Comparison of ENCODE assay signal across 8 cellular contexts in the genomic region with DNA sequence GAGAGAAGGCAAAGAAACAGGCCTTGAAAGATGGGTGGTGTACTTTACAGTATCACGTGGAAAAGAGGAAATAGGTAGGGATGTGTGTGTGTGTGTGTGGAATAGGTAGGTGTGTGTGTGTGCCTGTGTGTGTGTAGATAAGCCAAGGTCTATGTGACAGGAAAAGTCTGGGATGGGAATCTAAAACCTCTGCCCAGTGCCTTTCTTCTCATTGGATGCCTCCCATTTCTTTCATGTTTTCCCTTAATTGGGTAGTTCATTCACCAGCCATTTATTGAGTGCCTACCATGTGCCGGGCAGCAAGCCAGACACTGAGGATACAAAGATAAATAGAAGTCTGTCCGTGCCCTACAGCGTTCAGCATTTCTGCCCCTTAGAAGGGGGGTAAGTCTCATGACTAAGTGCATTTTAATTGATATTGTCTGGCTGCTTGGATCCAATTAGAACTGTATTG. TPM values are rescaled to one million over a fixed set of nuclear protein-coding genes. Genes with fewer than 3 reads are reported as not detected.
A peak's percentile ranks its signal among the peaks of the same experiment; 100 is the strongest.
DNase-seq lines count a peak whose midpoint lies in the region; ATAC-seq, FAIRE-seq and TF ChIP-seq lines count a peak whose summit lies in the region.

No MANE protein-coding gene starts in this region.

- no peaks in the 10 kb centered on the region for H4K20me1 ChIP-seq in GM12878 (ENCODE audit: control insufficient read depth, insufficient read depth)

- H3K4me3 ChIP-seq in GM12878 = peak overlapping the region; percentile 99
- H3K4me3 ChIP-seq in right lobe of liver = peak overlapping the region; percentile 91 to 100 (median 99)
- peak overlapping the region; percentile 60 to 92 for H3K4me3 ChIP-seq in tibial artery

- TF ChIP-seq RAD21 in GM12878 (IDR thresholded peaks at IDR 0.05; ENCODE audit: insufficient read depth, low read depth, low read length) = no peak

- DNase-seq in A172 (ENCODE audit: low spot score) (peak; percentile 38), HT1080 (ENCODE audit: low read depth) (peak; percentile 50), GM12878 (ENCODE audit: low read depth, low spot score) (no peak), right lobe of liver (no peak), tibial artery (no peak), SK-N-DZ (ENCODE audit: low spot score) (no peak)
- no peak for DNase-seq in stimulated activated CD4-positive, alpha-beta T cell treated with anti-CD3 and anti-CD28 coated beads, Interleukin-2, amount 100 ng/mL, for 24 hours

- H3K4me1 ChIP-seq in GM12878 (ENCODE audit: control insufficient read depth, insufficient read depth, low read length) (no peaks in the 10 kb centered on the region), right lobe of liver (peaks cover 0 to 13% (median 3%) of the 10 kb centered on the region in 4 donors), tibial artery (peaks cover 0 to 29% (median 18%) of the 10 kb centered on the region in 4 donors)

- BruUV-seq in GM12878 (replicated peaks; lab: Mats Ljungman, UMichigan) = no TSS peak

- H3K9me3 ChIP-seq in GM12878 (replicated peaks; ENCODE audit: control insufficient read depth, insufficient read depth, low read length) (no peaks in the 10 kb centered on the region), right lobe of liver (no peaks in the 10 kb centered on the region), tibial artery (no peaks in the 10 kb centered on the region)

- TF ChIP-seq POLR2A in GM12878 (IDR thresholded peaks at IDR 0.05; ENCODE audit: low read depth, low read length) (no peak), right lobe of liver (IDR thresholded peaks at IDR 0.05) (no peak)

- no peak for ATAC-seq in GM12878
- ATAC-seq in right lobe of liver = no peak
- no peak for ATAC-seq in HG03520 (IDR thresholded peaks at IDR 0.05; ENCODE audit: unreplicated experiment)

- POLR2A ChIA-PET in GM12878 (lab: Charles Lee) = interaction anchor here (0.5 to 1.9 kb wide), 6 partner anchors 48 to 351 kb away, joined by 3 to 8 read pairs (median 5); partner anchors contain the start of genes CERCAM, GOLGA2, SPTAN1 and SWI5

- peak overlapping the region; percentile 79 for H3K4me2 ChIP-seq in GM12878 (ENCODE audit: control insufficient read depth, insufficient read depth)

- TF ChIP-seq EP300 in GM12878 (IDR thresholded peaks at IDR 0.05; ENCODE audit: borderline replicate concordance in 1 of 2, control insufficient read depth in 1 of 2, low read depth in 2 of 2, low read length in 2 of 2) = no peak

- WGBS in GM12878 (ENCODE audit: insufficient coverage, insufficient replicate concordance, low lambda C conversion rate, missing lambda C conversion rate) = 38% methylated on average over 4 of the region's 4 CpGs
- WGBS in right lobe of liver (ENCODE audit: insufficient coverage, low coverage, low lambda C conversion rate, missing lambda C conversion rate) = 26% methylated on average over 4 of the region's 4 CpGs

- peak overlapping the region; percentile 93; the same call in 1 of the 2 replicates for H3K9ac ChIP-seq in GM12878 (ENCODE audit: control insufficient read depth, insufficient read depth, low read length)

- H3K79me2 ChIP-seq in GM12878 (ENCODE audit: control insufficient read depth, insufficient read depth, low read length) = peaks cover 33% of the 10 kb centered on the region

- in situ Hi-C loops in GM12878 (cut with MboI) = no loop called here

- no peak for TF ChIP-seq CTCF in GM12878 (IDR thresholded peaks at IDR 0.05 in 2 of 3, conservative IDR thresholded peaks at IDR 0.05 in 1 of 3; ENCODE audit: control insufficient read depth in 2 of 3, extremely low read depth in 1 of 3, insufficient read depth in 1 of 3, low read depth in 3 of 3, low read length in 3 of 3)
- no peak for TF ChIP-seq CTCF in right lobe of liver (IDR thresholded peaks at IDR 0.05)
- TF ChIP-seq CTCF in tibial artery (IDR thresholded peaks at IDR 0.05) = no peak

- SMC1A ChIA-PET in GM12878 (lab: Charles Lee; ENCODE audit: uncharacterized antibody, unreplicated experiment) = interaction anchor here (1.5 to 2.7 kb wide), 2 partner anchors 10 to 47 kb away, joined by 4 to 19 read pairs; no protein-coding TSS in a partner anchor

- intact Hi-C loops in GM12878 (cut with micrococcal nuclease; ENCODE audit: unreplicated experiment) (no loop called here), right lobe of liver (cut with DNase I) (no loop called here), tibial artery (cut with DNase I; ENCODE audit: low total_unique reads) (no loop called here)

- no peak overlapping the region for H2AFZ ChIP-seq in GM12878 (ENCODE audit: control insufficient read depth, low read depth, low read length)

- CTCF ChIA-PET in GM12878 (lab: Yijun Ruan, JAX) = interaction anchor here (1.6 to 4.0 kb wide), 3 partner anchors 11 to 446 kb away, joined by 4 to 61 read pairs (median 7); partner anchors contain the start of gene ENDOG

- H3K36me3 ChIP-seq in GM12878 (ENCODE audit: control insufficient read depth in 2 of 2, insufficient read depth in 2 of 2, low read length in 1 of 2) (no peaks in the 10 kb centered on the region; a peak in 1 of 4 replicates), right lobe of liver (no peaks in the 10 kb centered on the region), tibial artery (peaks cover 0 to 33% (median 8%) of the 10 kb centered on the region in 3 donors)

- peak overlapping the region; percentile 89; the same call in 1 of the 2 replicates for H3K27ac ChIP-seq in GM12878 (ENCODE audit: control insufficient read depth, insufficient read depth)
- no peak overlapping the region for H3K27ac ChIP-seq in right lobe of liver
- peak overlapping the region in 1 of 2 donors; percentile 90 for H3K27ac ChIP-seq in tibial artery

- no peaks in the 10 kb centered on the region for H3K27me3 ChIP-seq in GM12878 (replicated peaks in 1 of 2; ENCODE audit: control insufficient read depth in 2 of 2, insufficient read depth in 2 of 2, low read length in 1 of 2)
- no peaks in the 10 kb centered on the region for H3K27me3 ChIP-seq in right lobe of liver
- no peaks in the 10 kb centered on the region for H3K27me3 ChIP-seq in tibial artery

- RAD21 ChIA-PET in GM12878 (lab: Charles Lee; ENCODE audit: unreplicated experiment) = interaction anchor here (1.3 to 2.8 kb wide), 3 partner anchors 11 to 77 kb away, joined by 5 to 18 read pairs (median 11); partner anchors contain the start of gene CERCAM

- FAIRE-seq in GM12878 (lab: Jason Lieb, UNC) = no peak

RNA-seq across cellular contexts. Expression of gene URM1, which starts 1.0 kb away (rescaled TPM):
- total RNA-seq in A172 (2014; rRNA removed; shearing (Covaris generic)) = 105 and 125 TPM in 2 replicates
- 110 and 136 TPM in 2 replicates for total RNA-seq in HT1080 (2014; rRNA removed; shearing (Covaris generic))
- 55.9 and 66.3 TPM in 2 replicates for polyA plus RNA-seq in HT1080 (2015; cell fraction: cytosol; rRNA removed)
- 55.2 and 68.1 TPM in 2 replicates for polyA plus RNA-seq in HT1080 (2015; cell fraction: nucleus; rRNA removed)
- 13.1 and 14.6 TPM in 2 replicates for total RNA-seq in GM12878 (2013; cell fraction: nucleolus; rRNA removed)
- 55.9 and 62.0 TPM in 2 replicates for total RNA-seq in GM12878 (2014; rRNA removed)
- total RNA-seq in GM12878 (2014; rRNA removed; fragmentation: Illumina TruSeq; extraction: Trizol) = 27.8 and 31.4 TPM in 2 replicates
- 75.3 and 77.7 TPM in 2 replicates for total RNA-seq in GM12878 (2021)
- 42.6 TPM for polyA plus RNA-seq in GM12878 (2011; ENCODE audit: low read depth)
- polyA plus RNA-seq in GM12878 (2011; rRNA removed) = 31.2 and 54.5 TPM in 2 replicates
- 81.7 and 85.1 TPM in 2 replicates for polyA plus RNA-seq in GM12878 (2011; cell fraction: cytosol; rRNA removed)
- polyA plus RNA-seq in GM12878 (2011; cell fraction: nucleus; rRNA removed) = 89.1 and 89.9 TPM in 2 replicates
- 47.5 and 62.9 TPM in 2 replicates for polyA plus RNA-seq in GM12878 (2012)
- polyA plus RNA-seq in GM12878 (2014; fragmentation: Illumina TruSeq; extraction: Trizol) = 30.4 and 72.5 TPM in 2 replicates
- 10 to 100 TPM in 1 of 2 experiments, 1 to 10 TPM in 1; 7.9 to 14.1 TPM for polyA plus RNA-seq in GM12878 (2014; fragmentation: Nextera tagmentation; extraction: Ambion mirVana)
- polyA plus RNA-seq in GM12878 (2014; rRNA removed) = 75.8 and 76.2 TPM in 2 replicates
- 10 to 100 TPM; 65.3 to 68.7 TPM for polyA plus RNA-seq in GM12878 (2016; fragmentation: Nextera tagmentation; extraction: Ambion mirVana)
- polyA minus RNA-seq in GM12878 (2011; rRNA and poly(A)+ RNA removed) = 30.6 and 52.0 TPM in 2 replicates
- polyA minus RNA-seq in GM12878 (2011; cell fraction: cytosol; rRNA and poly(A)+ RNA removed) = 17.9 and 19.1 TPM in 2 replicates
- 6.9 and 12.4 TPM in 2 replicates for polyA minus RNA-seq in GM12878 (2011; cell fraction: nucleus; rRNA and poly(A)+ RNA removed)
- 10 to 100 TPM; 16.6 to 25.9 (median 22.2) TPM for total RNA-seq in right lobe of liver
- 62.2 and 79.0 TPM in 2 replicates for polyA plus RNA-seq in SK-N-DZ (2014; cell fraction: cytosol; rRNA removed)
- polyA plus RNA-seq in SK-N-DZ (2014; cell fraction: nucleus; rRNA removed) = 53.9 and 93.5 TPM in 2 replicates

RNA-seq across cellular contexts. Expression of gene SLC27A4, which starts 31.9 kb away (rescaled TPM):
- 50.1 and 51.6 TPM in 2 replicates for total RNA-seq in A172 (2014; rRNA removed; shearing (Covaris generic))
- 65.8 and 68.4 TPM in 2 replicates for total RNA-seq in HT1080 (2014; rRNA removed; shearing (Covaris generic))
- 32.8 and 37.1 TPM in 2 replicates for polyA plus RNA-seq in HT1080 (2015; cell fraction: cytosol; rRNA removed)
- polyA plus RNA-seq in HT1080 (2015; cell fraction: nucleus; rRNA removed) = 28.9 and 33.0 TPM in 2 replicates
- 8.9 and 9.4 TPM in 2 replicates for total RNA-seq in GM12878 (2013; cell fraction: nucleolus; rRNA removed)
- 9.8 and 14.0 TPM in 2 replicates for total RNA-seq in GM12878 (2014; rRNA removed)
- total RNA-seq in GM12878 (2014; rRNA removed; fragmentation: Illumina TruSeq; extraction: Trizol) = 4.2 and 5.8 TPM in 2 replicates
- 13.5 and 13.9 TPM in 2 replicates for total RNA-seq in GM12878 (2021)
- polyA plus RNA-seq in GM12878 (2011; ENCODE audit: low read depth) = 0.98 TPM
- polyA plus RNA-seq in GM12878 (2011; rRNA removed) = 1.5 and 4.4 TPM in 2 replicates
- polyA plus RNA-seq in GM12878 (2011; cell fraction: cytosol; rRNA removed) = 6.8 and 8.9 TPM in 2 replicates
- polyA plus RNA-seq in GM12878 (2011; cell fraction: nucleus; rRNA removed) = 9.4 and 15.5 TPM in 2 replicates
- 3.2 and 4.0 TPM in 2 replicates for polyA plus RNA-seq in GM12878 (2012)
- polyA plus RNA-seq in GM12878 (2014; fragmentation: Illumina TruSeq; extraction: Trizol) = 2.0 and 5.5 TPM in 2 replicates
- polyA plus RNA-seq in GM12878 (2014; fragmentation: Nextera tagmentation; extraction: Ambion mirVana) = 1 to 10 TPM in 1 of 2 experiments, under 1 TPM in 1; 0.13 to 1.1 TPM
- 9.4 and 12.9 TPM in 2 replicates for polyA plus RNA-seq in GM12878 (2014; rRNA removed)
- 10 to 100 TPM in 1 of 2 experiments, 1 to 10 TPM in 1; 9.4 to 12.1 TPM for polyA plus RNA-seq in GM12878 (2016; fragmentation: Nextera tagmentation; extraction: Ambion mirVana)
- 7.6 and 11.6 TPM in 2 replicates for polyA minus RNA-seq in GM12878 (2011; rRNA and poly(A)+ RNA removed)
- 5.6 and 6.8 TPM in 2 replicates for polyA minus RNA-seq in GM12878 (2011; cell fraction: cytosol; rRNA and poly(A)+ RNA removed)
- polyA minus RNA-seq in GM12878 (2011; cell fraction: nucleus; rRNA and poly(A)+ RNA removed) = 3.0 and 7.6 TPM in 2 replicates
- 10 to 100 TPM; 15.8 to 97.3 (median 24.1) TPM for total RNA-seq in right lobe of liver
- 25.5 and 27.0 TPM in 2 replicates for polyA plus RNA-seq in SK-N-DZ (2014; cell fraction: cytosol; rRNA removed)
- 18.5 and 20.6 TPM in 2 replicates for polyA plus RNA-seq in SK-N-DZ (2014; cell fraction: nucleus; rRNA removed)

RNA-seq across cellular contexts. Expression of gene CERCAM, which starts 48.4 kb away (rescaled TPM):
- 60.3 and 64.0 TPM in 2 replicates for total RNA-seq in A172 (2014; rRNA removed; shearing (Covaris generic))
- total RNA-seq in HT1080 (2014; rRNA removed; shearing (Covaris generic)) = 60.9 and 65.5 TPM in 2 replicates
- 107 TPM in 2 replicates for polyA plus RNA-seq in HT1080 (2015; cell fraction: cytosol; rRNA removed)
- 98.3 and 104 TPM in 2 replicates for polyA plus RNA-seq in HT1080 (2015; cell fraction: nucleus; rRNA removed)
- total RNA-seq in GM12878 (2013; cell fraction: nucleolus; rRNA removed) = 14.8 and 17.0 TPM in 2 replicates
- total RNA-seq in GM12878 (2014; rRNA removed) (0.87 and 0.96 TPM in 2 replicates), GM12878 (2014; rRNA removed; fragmentation: Illumina TruSeq; extraction: Trizol) (0.31 and 0.46 TPM in 2 replicates), GM12878 (2021) (1.2 TPM in 2 replicates), right lobe of liver (1 to 10 TPM; 1.3 to 3.1 (median 2.2) TPM)
- polyA plus RNA-seq in GM12878 (2011; ENCODE audit: low read depth) = 1.8 TPM
- polyA plus RNA-seq in GM12878 (2011; rRNA removed) (3.2 and 6.7 TPM in 2 replicates), GM12878 (2014; fragmentation: Illumina TruSeq; extraction: Trizol) (0.13 and 0.34 TPM in 2 replicates), GM12878 (2014; fragmentation: Nextera tagmentation; extraction: Ambion mirVana) (under 1 TPM; 0.05 TPM), GM12878 (2014; rRNA removed) (1.1 and 1.5 TPM in 2 replicates), GM12878 (2016; fragmentation: Nextera tagmentation; extraction: Ambion mirVana) (1 to 10 TPM in 1 of 2 experiments, under 1 TPM in 1; 0.45 to 1.1 TPM)
- 9.9 and 10.5 TPM in 2 replicates for polyA plus RNA-seq in GM12878 (2011; cell fraction: cytosol; rRNA removed)
- polyA plus RNA-seq in GM12878 (2011; cell fraction: nucleus; rRNA removed) = 8.0 and 14.8 TPM in 2 replicates
- polyA plus RNA-seq in GM12878 (2012) = 3.7 and 4.2 TPM in 2 replicates
- 3.0 and 9.4 TPM in 2 replicates for polyA minus RNA-seq in GM12878 (2011; rRNA and poly(A)+ RNA removed)
- 3.4 and 4.8 TPM in 2 replicates for polyA minus RNA-seq in GM12878 (2011; cell fraction: cytosol; rRNA and poly(A)+ RNA removed)
- polyA minus RNA-seq in GM12878 (2011; cell fraction: nucleus; rRNA and poly(A)+ RNA removed) = 3.3 and 5.8 TPM in 2 replicates
- polyA plus RNA-seq in SK-N-DZ (2014; cell fraction: cytosol; rRNA removed) = 17.3 and 17.5 TPM in 2 replicates
- polyA plus RNA-seq in SK-N-DZ (2014; cell fraction: nucleus; rRNA removed) = 25.4 and 37.9 TPM in 2 replicates

RNA-seq across cellular contexts. Expression of gene COQ4, which starts 49.6 kb away (rescaled TPM):
- total RNA-seq in A172 (2014; rRNA removed; shearing (Covaris generic)) = 68.4 and 70.0 TPM in 2 replicates
- total RNA-seq in HT1080 (2014; rRNA removed; shearing (Covaris generic)) = 68.9 and 77.9 TPM in 2 replicates
- polyA plus RNA-seq in HT1080 (2015; cell fraction: cytosol; rRNA removed) = 50.8 and 53.2 TPM in 2 replicates
- polyA plus RNA-seq in HT1080 (2015; cell fraction: nucleus; rRNA removed) = 92.6 and 95.8 TPM in 2 replicates
- 67.3 and 73.5 TPM in 2 replicates for total RNA-seq in GM12878 (2013; cell fraction: nucleolus; rRNA removed)
- total RNA-seq in GM12878 (2014; rRNA removed) (57.6 and 64.1 TPM in 2 replicates), GM12878 (2014; rRNA removed; fragmentation: Illumina TruSeq; extraction: Trizol) (22.7 and 23.7 TPM in 2 replicates), GM12878 (2021) (39.3 and 39.4 TPM in 2 replicates), right lobe of liver (10 to 100 TPM; 22.3 to 67.5 (median 30.3) TPM)
- polyA plus RNA-seq in GM12878 (2011; ENCODE audit: low read depth) = 13.2 TPM
- polyA plus RNA-seq in GM12878 (2011; rRNA removed) (23.7 and 37.9 TPM in 2 replicates), GM12878 (2014; fragmentation: Illumina TruSeq; extraction: Trizol) (12.4 and 23.9 TPM in 2 replicates), GM12878 (2014; fragmentation: Nextera tagmentation; extraction: Ambion mirVana) (1 to 10 TPM; 3.8 to 9.1 TPM), GM12878 (2014; rRNA removed) (61.6 and 62.2 TPM in 2 replicates), GM12878 (2016; fragmentation: Nextera tagmentation; extraction: Ambion mirVana) (10 to 100 TPM; 60.5 to 61.1 TPM)
- 57.9 and 75.2 TPM in 2 replicates for polyA plus RNA-seq in GM12878 (2011; cell fraction: cytosol; rRNA removed)
- 70.3 and 89.4 TPM in 2 replicates for polyA plus RNA-seq in GM12878 (2011; cell fraction: nucleus; rRNA removed)
- polyA plus RNA-seq in GM12878 (2012) = 26.5 and 29.8 TPM in 2 replicates
- 34.9 and 43.2 TPM in 2 replicates for polyA minus RNA-seq in GM12878 (2011; rRNA and poly(A)+ RNA removed)
- 11.8 and 19.8 TPM in 2 replicates for polyA minus RNA-seq in GM12878 (2011; cell fraction: cytosol; rRNA and poly(A)+ RNA removed)
- polyA minus RNA-seq in GM12878 (2011; cell fraction: nucleus; rRNA and poly(A)+ RNA removed) = 24.5 and 43.3 TPM in 2 replicates
- polyA plus RNA-seq in SK-N-DZ (2014; cell fraction: cytosol; rRNA removed) = 44.3 and 60.6 TPM in 2 replicates
- polyA plus RNA-seq in SK-N-DZ (2014; cell fraction: nucleus; rRNA removed) = 95.7 and 104 TPM in 2 replicates

RNA-seq across cellular contexts. Expression of gene TRUB2, which starts 50.0 kb away (rescaled TPM):
- 28.8 and 30.5 TPM in 2 replicates for total RNA-seq in A172 (2014; rRNA removed; shearing (Covaris generic))
- total RNA-seq in HT1080 (2014; rRNA removed; shearing (Covaris generic)) = 86.2 and 88.7 TPM in 2 replicates
- polyA plus RNA-seq in HT1080 (2015; cell fraction: cytosol; rRNA removed) = 19.4 and 20.1 TPM in 2 replicates
- polyA plus RNA-seq in HT1080 (2015; cell fraction: nucleus; rRNA removed) = 26.3 and 28.5 TPM in 2 replicates
- 14.1 and 15.2 TPM in 2 replicates for total RNA-seq in GM12878 (2013; cell fraction: nucleolus; rRNA removed)
- total RNA-seq in GM12878 (2014; rRNA removed) (38.5 and 38.9 TPM in 2 replicates), GM12878 (2014; rRNA removed; fragmentation: Illumina TruSeq; extraction: Trizol) (26.5 and 27.6 TPM in 2 replicates), GM12878 (2021) (43.2 TPM in 2 replicates), right lobe of liver (10 to 100 TPM; 16.7 to 35.5 (median 24.5) TPM)
- 9.1 TPM for polyA plus RNA-seq in GM12878 (2011; ENCODE audit: low read depth)
- polyA plus RNA-seq in GM12878 (2011; rRNA removed) (20.4 and 32.4 TPM in 2 replicates), GM12878 (2014; fragmentation: Illumina TruSeq; extraction: Trizol) (25.5 and 40.5 TPM in 2 replicates), GM12878 (2014; fragmentation: Nextera tagmentation; extraction: Ambion mirVana) (1 to 10 TPM; 2.8 to 5.5 TPM), GM12878 (2014; rRNA removed) (35.4 and 38.8 TPM in 2 replicates), GM12878 (2016; fragmentation: Nextera tagmentation; extraction: Ambion mirVana) (10 to 100 TPM; 64.9 to 70.5 TPM)
- polyA plus RNA-seq in GM12878 (2011; cell fraction: cytosol; rRNA removed) = 30.3 and 36.6 TPM in 2 replicates
- polyA plus RNA-seq in GM12878 (2011; cell fraction: nucleus; rRNA removed) = 12.1 and 17.2 TPM in 2 replicates
- 21.7 and 23.6 TPM in 2 replicates for polyA plus RNA-seq in GM12878 (2012)
- polyA minus RNA-seq in GM12878 (2011; rRNA and poly(A)+ RNA removed) = 20.5 and 35.6 TPM in 2 replicates
- 9.5 and 20.0 TPM in 2 replicates for polyA minus RNA-seq in GM12878 (2011; cell fraction: cytosol; rRNA and poly(A)+ RNA removed)
- polyA minus RNA-seq in GM12878 (2011; cell fraction: nucleus; rRNA and poly(A)+ RNA removed) = 3.5 and 11.4 TPM in 2 replicates
- polyA plus RNA-seq in SK-N-DZ (2014; cell fraction: cytosol; rRNA removed) = 22.3 and 25.6 TPM in 2 replicates
- 11.9 and 20.5 TPM in 2 replicates for polyA plus RNA-seq in SK-N-DZ (2014; cell fraction: nucleus; rRNA removed)

Comparison
In these comparisons a context has a peak if more than half of its experiments do, and no peak if none do; other contexts are left out.
1. DNase-seq: peak in A172 (single experiment) and HT1080 (single experiment); none in GM12878 (single experiment), right lobe of liver (0 of 3), tibial artery (0 of 2), SK-N-DZ (single experiment) and stimulated activated CD4-positive, alpha-beta T cell treated with anti-CD3 and anti-CD28 coated beads, Interleukin-2, amount 100 ng/mL, for 24 hours (0 of 2).
2. Peak in every context shown above with its lines, with median percentiles within 50 percentile points of each other: H3K4me3 ChIP-seq.